1 cellular context compared by ENCODE assay signal in the genomic region with DNA sequence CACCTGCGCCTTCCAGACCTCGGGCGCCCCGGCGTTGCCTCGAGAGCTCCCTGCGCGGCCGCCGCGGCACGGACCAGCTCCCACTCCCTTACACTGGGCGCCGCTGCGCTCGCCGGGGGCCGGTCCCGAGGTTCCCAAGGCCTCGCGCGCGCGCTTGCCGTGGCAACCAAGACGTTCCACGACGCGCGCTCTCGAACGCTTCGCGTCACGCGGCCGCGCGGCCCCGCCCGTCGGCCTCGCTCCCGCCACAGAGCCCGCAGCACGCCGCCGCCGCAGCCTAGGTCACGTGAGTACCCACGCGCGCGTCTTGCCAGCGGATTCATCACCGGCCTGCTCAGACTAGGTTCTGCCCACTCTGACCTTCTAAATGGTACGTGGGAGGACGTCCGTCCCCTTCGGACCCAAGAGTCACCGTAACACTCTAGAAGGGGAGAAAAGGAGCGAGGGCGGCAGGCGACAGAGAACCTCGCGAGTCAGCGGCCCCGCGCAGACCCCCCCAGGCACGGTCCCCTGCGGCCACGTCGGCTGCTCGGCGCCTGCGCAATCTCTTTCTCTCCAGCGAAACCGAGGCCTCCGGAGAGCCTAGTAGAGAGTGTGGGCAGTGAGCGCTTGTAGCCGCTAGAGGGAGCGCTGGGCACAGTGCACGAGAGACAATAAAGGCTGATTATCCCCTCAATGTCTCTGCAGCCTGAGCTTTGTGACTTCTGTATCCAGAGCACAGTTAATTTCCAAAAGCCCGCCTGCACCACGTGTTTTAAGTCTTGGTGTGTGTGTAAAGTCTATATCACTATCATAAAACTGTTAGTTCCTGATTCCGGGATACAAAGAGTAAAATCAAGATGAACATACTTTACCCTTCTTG.
TF ChIP-seq lines count a peak whose summit lies in the region.

A gene with protein sequence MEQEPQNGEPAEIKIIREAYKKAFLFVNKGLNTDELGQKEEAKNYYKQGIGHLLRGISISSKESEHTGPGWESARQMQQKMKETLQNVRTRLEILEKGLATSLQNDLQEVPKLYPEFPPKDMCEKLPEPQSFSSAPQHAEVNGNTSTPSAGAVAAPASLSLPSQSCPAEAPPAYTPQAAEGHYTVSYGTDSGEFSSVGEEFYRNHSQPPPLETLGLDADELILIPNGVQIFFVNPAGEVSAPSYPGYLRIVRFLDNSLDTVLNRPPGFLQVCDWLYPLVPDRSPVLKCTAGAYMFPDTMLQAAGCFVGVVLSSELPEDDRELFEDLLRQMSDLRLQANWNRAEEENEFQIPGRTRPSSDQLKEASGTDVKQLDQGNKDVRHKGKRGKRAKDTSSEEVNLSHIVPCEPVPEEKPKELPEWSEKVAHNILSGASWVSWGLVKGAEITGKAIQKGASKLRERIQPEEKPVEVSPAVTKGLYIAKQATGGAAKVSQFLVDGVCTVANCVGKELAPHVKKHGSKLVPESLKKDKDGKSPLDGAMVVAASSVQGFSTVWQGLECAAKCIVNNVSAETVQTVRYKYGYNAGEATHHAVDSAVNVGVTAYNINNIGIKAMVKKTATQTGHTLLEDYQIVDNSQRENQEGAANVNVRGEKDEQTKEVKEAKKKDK (minus strand): TSS at position 173 of the 862 bp plus-strand sequence. CDS start 10,564 bp downstream, outside the sequence.

TF ChIP-seq in liver, 16 proteins besides CTCF, POLR2A, EP300 and RAD21 (continued from another document):
- TF ChIP-seq, protein P1, sequence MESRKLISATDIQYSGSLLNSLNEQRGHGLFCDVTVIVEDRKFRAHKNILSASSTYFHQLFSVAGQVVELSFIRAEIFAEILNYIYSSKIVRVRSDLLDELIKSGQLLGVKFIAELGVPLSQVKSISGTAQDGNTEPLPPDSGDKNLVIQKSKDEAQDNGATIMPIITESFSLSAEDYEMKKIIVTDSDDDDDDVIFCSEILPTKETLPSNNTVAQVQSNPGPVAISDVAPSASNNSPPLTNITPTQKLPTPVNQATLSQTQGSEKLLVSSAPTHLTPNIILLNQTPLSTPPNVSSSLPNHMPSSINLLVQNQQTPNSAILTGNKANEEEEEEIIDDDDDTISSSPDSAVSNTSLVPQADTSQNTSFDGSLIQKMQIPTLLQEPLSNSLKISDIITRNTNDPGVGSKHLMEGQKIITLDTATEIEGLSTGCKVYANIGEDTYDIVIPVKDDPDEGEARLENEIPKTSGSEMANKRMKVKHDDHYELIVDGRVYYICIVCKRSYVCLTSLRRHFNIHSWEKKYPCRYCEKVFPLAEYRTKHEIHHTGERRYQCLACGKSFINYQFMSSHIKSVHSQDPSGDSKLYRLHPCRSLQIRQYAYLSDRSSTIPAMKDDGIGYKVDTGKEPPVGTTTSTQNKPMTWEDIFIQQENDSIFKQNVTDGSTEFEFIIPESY (IDR thresholded peaks at IDR 0.05): no peak
- peak; percentile 53 for TF ChIP-seq YY1 (IDR thresholded peaks at IDR 0.05)
- no peak for TF ChIP-seq FOXA1 (IDR thresholded peaks at IDR 0.05)
- TF ChIP-seq, protein P2, sequence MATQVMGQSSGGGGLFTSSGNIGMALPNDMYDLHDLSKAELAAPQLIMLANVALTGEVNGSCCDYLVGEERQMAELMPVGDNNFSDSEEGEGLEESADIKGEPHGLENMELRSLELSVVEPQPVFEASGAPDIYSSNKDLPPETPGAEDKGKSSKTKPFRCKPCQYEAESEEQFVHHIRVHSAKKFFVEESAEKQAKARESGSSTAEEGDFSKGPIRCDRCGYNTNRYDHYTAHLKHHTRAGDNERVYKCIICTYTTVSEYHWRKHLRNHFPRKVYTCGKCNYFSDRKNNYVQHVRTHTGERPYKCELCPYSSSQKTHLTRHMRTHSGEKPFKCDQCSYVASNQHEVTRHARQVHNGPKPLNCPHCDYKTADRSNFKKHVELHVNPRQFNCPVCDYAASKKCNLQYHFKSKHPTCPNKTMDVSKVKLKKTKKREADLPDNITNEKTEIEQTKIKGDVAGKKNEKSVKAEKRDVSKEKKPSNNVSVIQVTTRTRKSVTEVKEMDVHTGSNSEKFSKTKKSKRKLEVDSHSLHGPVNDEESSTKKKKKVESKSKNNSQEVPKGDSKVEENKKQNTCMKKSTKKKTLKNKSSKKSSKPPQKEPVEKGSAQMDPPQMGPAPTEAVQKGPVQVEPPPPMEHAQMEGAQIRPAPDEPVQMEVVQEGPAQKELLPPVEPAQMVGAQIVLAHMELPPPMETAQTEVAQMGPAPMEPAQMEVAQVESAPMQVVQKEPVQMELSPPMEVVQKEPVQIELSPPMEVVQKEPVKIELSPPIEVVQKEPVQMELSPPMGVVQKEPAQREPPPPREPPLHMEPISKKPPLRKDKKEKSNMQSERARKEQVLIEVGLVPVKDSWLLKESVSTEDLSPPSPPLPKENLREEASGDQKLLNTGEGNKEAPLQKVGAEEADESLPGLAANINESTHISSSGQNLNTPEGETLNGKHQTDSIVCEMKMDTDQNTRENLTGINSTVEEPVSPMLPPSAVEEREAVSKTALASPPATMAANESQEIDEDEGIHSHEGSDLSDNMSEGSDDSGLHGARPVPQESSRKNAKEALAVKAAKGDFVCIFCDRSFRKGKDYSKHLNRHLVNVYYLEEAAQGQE (IDR thresholded peaks at IDR 0.05): no peak
